ENCODE assay signal across 8 cellular contexts in the genomic region with DNA sequence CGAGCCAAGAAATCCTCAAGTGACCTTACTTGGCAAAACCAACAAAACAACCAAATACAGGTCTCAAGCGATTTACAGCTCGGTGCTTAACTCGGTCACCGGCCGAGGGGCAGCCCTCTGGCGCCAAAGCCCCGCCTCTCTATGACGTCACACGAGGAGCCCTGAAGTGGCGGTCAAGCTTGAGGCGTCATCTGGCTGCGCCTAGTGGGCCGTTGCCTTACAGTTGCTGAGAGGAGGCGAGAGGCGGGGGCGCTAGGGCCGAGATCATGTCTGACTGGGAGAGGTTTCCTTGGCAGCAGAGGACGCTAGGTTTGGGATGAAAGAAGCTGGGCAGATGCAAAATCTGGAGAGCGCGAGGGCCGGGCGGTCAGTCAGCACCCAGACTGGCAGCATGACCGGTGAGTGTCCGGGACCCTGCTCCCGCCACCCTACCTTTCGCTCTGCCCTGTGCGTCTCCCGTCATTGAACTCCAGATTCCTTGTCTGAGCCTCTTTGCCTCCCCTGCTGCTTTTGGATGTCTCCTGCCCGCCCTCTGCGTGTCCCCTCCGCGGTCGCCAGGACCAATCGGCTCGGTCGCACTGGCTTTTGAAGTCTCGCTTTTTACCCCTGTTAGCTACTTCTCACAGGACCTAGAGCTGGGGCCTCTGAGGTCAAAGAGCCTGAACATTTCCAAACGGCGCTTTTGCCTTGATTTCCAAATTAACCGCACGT. TPM values are rescaled to one million over a fixed set of nuclear protein-coding genes. Genes with fewer than 3 reads are reported as not detected.
DNase-seq lines count a peak whose midpoint lies in the region; ATAC-seq, FAIRE-seq and TF ChIP-seq lines count a peak whose summit lies in the region.

A gene (plus strand): TSS at position 204 of the 711 bp plus-strand sequence. CDS start 113 bp downstream, at position 317.

- POLR2A ChIA-PET in Caco-2 (lab: Charles Lee) (interaction anchor here (0.5 to 2.0 kb wide), 6 partner anchors 11 to 298 kb away, joined by 3 to 10 read pairs (median 4); a partner anchor contains a TSS), endothelial cell of umbilical vein (lab: Charles Lee) (no interaction called here)

- peaks cover 9% of the 10 kb centered on the region; the same call in 1 of the 2 replicates for H3K79me2 ChIP-seq in OCI-LY3 (ENCODE audit: low read length)
- H3K79me2 ChIP-seq in endothelial cell of umbilical vein (ENCODE audit: control insufficient read depth, insufficient read depth, low read length): peaks cover 8% of the 10 kb centered on the region

- ATAC-seq in GM21381 (IDR thresholded peaks at IDR 0.05; ENCODE audit: unreplicated experiment): peak; percentile 94

- H2AFZ ChIP-seq in OCI-LY3 (ENCODE audit: low read depth, low read length) (peak within 1 kb of the TSS; percentile 98), endothelial cell of umbilical vein (ENCODE audit: low read depth, low read length) (peak within 1 kb of the TSS; percentile 90)

- H3K27me3 ChIP-seq in Caco-2 (replicated peaks; ENCODE audit: control insufficient read depth, insufficient read depth, low read length) (no peaks in the 10 kb centered on the region), OCI-LY3 (ENCODE audit: low read depth, low read length) (peaks cover 17% of the 10 kb centered on the region), endothelial cell of umbilical vein (ENCODE audit: control insufficient read depth in 2 of 2, insufficient read depth in 2 of 2, low read length in 2 of 2) (peaks cover 0 to 3% of the 10 kb centered on the region in 2 experiments)

- peak; percentile 93 for FAIRE-seq in endothelial cell of umbilical vein (lab: Jason Lieb, UNC)

- peak; percentile 82 for TF ChIP-seq POLR2A in endothelial cell of umbilical vein (IDR thresholded peaks at IDR 0.05; ENCODE audit: low read depth, low read length)

- H3K36me3 ChIP-seq in Caco-2 (ENCODE audit: control insufficient read depth, insufficient read depth, low read length) (no peaks in the 10 kb centered on the region), OCI-LY3 (replicated peaks; ENCODE audit: low read depth, low read length) (no peaks in the 10 kb centered on the region), endothelial cell of umbilical vein (ENCODE audit: control insufficient read depth in 2 of 2, extremely low read depth in 1 of 2, insufficient read depth in 2 of 2, low read length in 2 of 2) (no peaks in the 10 kb centered on the region)

- H4K20me1 ChIP-seq in OCI-LY3 (ENCODE audit: insufficient read depth, low read length) (no peaks in the 10 kb centered on the region), endothelial cell of umbilical vein (replicated peaks; ENCODE audit: control insufficient read depth, extremely low read depth, insufficient read depth, low read length) (no peaks in the 10 kb centered on the region)

- H3K9me1 ChIP-seq in endothelial cell of umbilical vein (replicated peaks; ENCODE audit: control insufficient read depth, extremely low read depth, insufficient read depth, low read length): no peaks in the 10 kb centered on the region

- BruUV-seq in Caco-2 (replicated peaks; lab: Mats Ljungman, UMichigan) (TSS peak; percentile 43), endothelial cell of umbilical vein (replicated peaks; lab: Mats Ljungman, UMichigan) (TSS peak; percentile 47)

- H3K36me3 Mint-ChIP-seq in Caco-2 (ENCODE audit: insufficient read depth, unreplicated experiment): peaks cover 5% of the 10 kb centered on the region

- H3K9ac ChIP-seq in OCI-LY3 (ENCODE audit: low read length) (peak within 1 kb of the TSS; percentile 86), endothelial cell of umbilical vein (replicated peaks; ENCODE audit: extremely low read depth, insufficient read depth, low read length) (peak within 1 kb of the TSS; percentile 92)

- dilution Hi-C loops in endothelial cell of umbilical vein (cut with MboI; ENCODE audit: extremely low pct_ligation_motif_present, low sequenced_read_pairs): no loop called here

- intact Hi-C loops in Caco-2 (cut with micrococcal nuclease; ENCODE audit: unreplicated experiment) (loop anchor here (1.0 kb wide), 3 partner anchors 9 to 359 kb away; no protein-coding TSS in a partner anchor), endothelial cell of umbilical vein (cut with micrococcal nuclease) (no loop called here)

- H3K9me3 ChIP-seq in Caco-2 (no peaks in the 10 kb centered on the region), OCI-LY3 (ENCODE audit: insufficient read depth, low read length) (no peaks in the 10 kb centered on the region), endothelial cell of umbilical vein (replicated peaks; ENCODE audit: control insufficient read depth, insufficient read depth, low read length) (no peaks in the 10 kb centered on the region)

- H3K4me1 ChIP-seq in Caco-2 (peaks cover 4% of the 10 kb centered on the region; the same call in 1 of the 2 replicates), OCI-LY3 (ENCODE audit: low read length) (peaks cover 9% of the 10 kb centered on the region; the same call in 1 of the 2 replicates), endothelial cell of umbilical vein (ENCODE audit: control insufficient read depth, extremely low read depth, insufficient read depth, low read length) (peaks cover 11% of the 10 kb centered on the region)

- no peak for TF ChIP-seq CTCF in Caco-2 (IDR thresholded peaks at IDR 0.05; ENCODE audit: insufficient read depth in 1 of 2, low read depth in 1 of 2, low read length in 1 of 2, severe bottlenecking in 1 of 2, unreplicated experiment in 1 of 2)
- TF ChIP-seq CTCF in OCI-LY3 (IDR thresholded peaks at IDR 0.05; ENCODE audit: low read depth, low read length): no peak
- TF ChIP-seq CTCF in endothelial cell of umbilical vein (IDR thresholded peaks at IDR 0.05; ENCODE audit: extremely low read depth in 1 of 2, insufficient read depth in 1 of 2, low read depth in 1 of 2, low read length in 2 of 2): no peak

- H3K4me1 Mint-ChIP-seq in Caco-2 (ENCODE audit: low read depth, unreplicated experiment): no peaks in the 10 kb centered on the region

- peak within 1 kb of the TSS; percentile 89 for H3K4me3 Mint-ChIP-seq in Caco-2 (ENCODE audit: unreplicated experiment)

- H3K4me3 ChIP-seq in Caco-2 (ENCODE audit: low read depth, low read length) (peak within 1 kb of the TSS; percentile 97), OCI-LY3 (ENCODE audit: low read length) (peak within 1 kb of the TSS; percentile 92), endothelial cell of umbilical vein (replicated peaks in 1 of 3; ENCODE audit: insufficient read depth in 1 of 3, low read depth in 1 of 3, low read length in 3 of 3) (peak within 1 kb of the TSS; percentile 53 to 95 (median 86))

- H3K4me2 ChIP-seq in OCI-LY3 (ENCODE audit: low read length) (peak within 1 kb of the TSS; percentile 88), endothelial cell of umbilical vein (ENCODE audit: insufficient read depth, low read length) (peak within 1 kb of the TSS; percentile 98)

- DNase-seq in Caco-2 (peak; percentile 98), HUDEP-2 (lab: John Stamatoyannopoulos, UW; ENCODE audit: unreplicated experiment in 76 of 76) (peak in 75 of 76 experiments; percentile 49 to 98 (median 92)), activated T-cell treated with anti-CD3 and anti-CD28 coated beads for 1 hour (ENCODE audit: low read depth) (peak; percentile 76), endothelial cell of umbilical vein (ENCODE audit: low read depth, low spot score) (peak; percentile 97), midbrain (lab: John Stamatoyannopoulos, UW) (peak; percentile 96)
- DNase-seq in stimulated activated CD8-positive, alpha-beta memory T cell treated with anti-CD3 and anti-CD28 coated beads, Interleukin-2, amount 100 ng/mL, for 1 hour (ENCODE audit: low read depth in 2 of 2): peak; percentile 77 to 86

- H3K27ac Mint-ChIP-seq in Caco-2 (ENCODE audit: unreplicated experiment): peak within 1 kb of the TSS; percentile 88

- 0 out of 2 replicates have a peak within 1 kb of the TSS, but pooled peaks have one; percentile 7 for H3K27ac ChIP-seq in OCI-LY3 (ENCODE audit: low read length)
- peak within 1 kb of the TSS; percentile 53 for H3K27ac ChIP-seq in endothelial cell of umbilical vein (ENCODE audit: insufficient read depth, low read depth, low read length)

- CTCF ChIA-PET in Caco-2 (lab: Charles Lee) (interaction anchor here (0.6 to 2.1 kb wide), 7 partner anchors 11 to 359 kb away, joined by 3 to 20 read pairs (median 5); a partner anchor contains a TSS), endothelial cell of umbilical vein (lab: Charles Lee) (interaction anchor here (0.7 to 2.9 kb wide), 12 partner anchors 8 to 281 kb away, joined by 3 to 34 read pairs (median 4); no protein-coding TSS in a partner anchor)

- peaks cover 2% of the 10 kb centered on the region for H3K27me3 Mint-ChIP-seq in Caco-2 (ENCODE audit: insufficient read depth, unreplicated experiment)

- no peaks in the 10 kb centered on the region for H3K9me3 Mint-ChIP-seq in Caco-2 (ENCODE audit: unreplicated experiment)

TF ChIP-seq in endothelial cell of umbilical vein, 7 proteins besides CTCF, POLR2A, EP300 and RAD21:
- TF ChIP-seq EZH2 (IDR thresholded peaks at IDR 0.05; ENCODE audit: borderline replicate concordance, low read depth, low read length, severe bottlenecking): no peak
- TF ChIP-seq, protein P1, sequence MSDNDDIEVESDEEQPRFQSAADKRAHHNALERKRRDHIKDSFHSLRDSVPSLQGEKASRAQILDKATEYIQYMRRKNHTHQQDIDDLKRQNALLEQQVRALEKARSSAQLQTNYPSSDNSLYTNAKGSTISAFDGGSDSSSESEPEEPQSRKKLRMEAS (IDR thresholded peaks at IDR 0.05; ENCODE audit: insufficient read depth, insufficient read length): no peak
- no peak for TF ChIP-seq MYC (IDR thresholded peaks at IDR 0.05; ENCODE audit: low read depth, low read length)
- no peak for TF ChIP-seq FOS (IDR thresholded peaks at IDR 0.05; ENCODE audit: borderline replicate concordance, insufficient read depth, low read length)
- TF ChIP-seq POLR2AphosphoS5 (IDR thresholded peaks at IDR 0.05; ENCODE audit: insufficient read depth, low read depth, low read length): peak; percentile 78
- no peak for TF ChIP-seq GATA2 (IDR thresholded peaks at IDR 0.05; ENCODE audit: insufficient read depth, insufficient read length, low read depth, low read length)
- TF ChIP-seq JUN (IDR thresholded peaks at IDR 0.05; ENCODE audit: borderline replicate concordance, insufficient read depth, insufficient read length, low read depth): peak; percentile 62
TF ChIP-seq in endothelial cell of umbilical vein: peak in this region for 2.

RNA-seq across cellular contexts. Expression of the gene that starts here (rescaled TPM):
- total RNA-seq in Caco-2 (2022) (14.4 and 15.9 TPM in 2 replicates), endothelial cell of umbilical vein (9.1 and 9.9 TPM in 2 replicates)
- polyA plus RNA-seq in endothelial cell of umbilical vein: 1.8 and 2.4 TPM in 2 replicates
- polyA plus RNA-seq in endothelial cell of umbilical vein (2011; cell fraction: cytosol; rRNA removed): 3.2 and 4.0 TPM in 2 replicates
- polyA plus RNA-seq in endothelial cell of umbilical vein (2011; cell fraction: nucleus; rRNA removed): 3.7 and 5.1 TPM in 2 replicates
- polyA plus RNA-seq in endothelial cell of umbilical vein (2012): 9.9 and 10.5 TPM in 2 replicates
- polyA minus RNA-seq in endothelial cell of umbilical vein: 3.2 and 3.4 TPM in 2 replicates
- 2.8 TPM for polyA minus RNA-seq in endothelial cell of umbilical vein (2011; cell fraction: cytosol; rRNA and poly(A)+ RNA removed)
- polyA minus RNA-seq in endothelial cell of umbilical vein (2011; cell fraction: nucleus; rRNA and poly(A)+ RNA removed): 5.1 and 6.6 TPM in 2 replicates

Comparison
In these comparisons a context has a peak if more than half of its experiments do, and no peak if none do; other contexts are left out.
1. Peak in every context shown above with its lines: DNase-seq, ATAC-seq, H3K4me3 ChIP-seq and H3K27ac ChIP-seq.